In genomic region chr16:29645699-29646187, GRCh38 we compare ENCODE assay signal across 1 cellular context.
A peak's percentile ranks its signal among the peaks of the same experiment; 100 is the strongest.
TF ChIP-seq lines count a peak whose summit lies in the region.

No MANE protein-coding gene starts in this region.

TF ChIP-seq in H1, 55 proteins besides CTCF, POLR2A, EP300 and RAD21 (continued from another document):
- TF ChIP-seq ATF3 (IDR thresholded peaks at IDR 0.05; ENCODE audit: insufficient read depth, low read depth, low read length) = peak; percentile 54; the same call in 1 of the 2 replicates
TF ChIP-seq in H1: peak in this region for 5.
